17 cellular contexts compared by ENCODE assay signal in the genomic region with DNA sequence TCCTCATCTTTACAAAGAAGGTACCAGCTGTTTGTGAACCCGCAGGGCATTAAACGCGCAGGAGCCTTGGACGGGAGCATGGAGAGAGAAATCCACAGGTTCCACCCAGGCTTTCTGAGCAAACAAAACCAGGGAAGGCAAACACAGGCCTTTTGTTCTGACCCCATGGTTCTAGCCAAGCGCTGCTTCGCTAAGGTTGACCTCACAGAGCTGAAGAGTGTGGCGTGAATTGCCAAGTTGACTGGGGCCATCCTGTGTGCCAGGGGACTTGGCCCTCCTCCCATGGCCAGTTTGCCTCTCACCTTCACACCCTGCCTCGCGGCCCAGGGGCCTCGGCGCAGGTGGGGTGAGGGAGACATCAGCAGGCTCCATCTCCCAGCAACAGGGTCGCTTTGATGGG.
DNase-seq lines count a peak whose midpoint lies in the region; ATAC-seq, FAIRE-seq and TF ChIP-seq lines count a peak whose summit lies in the region.
"Had no signal": no experiment of that assay in that cellular context is flagged by ENCODE, and none has a peak within 500 bp of the region (broad histone marks: within the 10 kb centered on the region; RNA-seq: fewer than 3 reads in every experiment).

No MANE protein-coding gene starts in this region.

- WGBS in lung, 2 donors: 72 to 93% methylated on average over 12 of the region's 12 CpGs
- WGBS in smooth muscle cell (ENCODE audit: low lambda C conversion rate): 94% methylated on average over 12 of the region's 12 CpGs

- peak; percentile 37 for ATAC-seq in Right ventricle myocardium superior (ENCODE audit: poor library complexity)
- ATAC-seq in lung (ENCODE audit: insufficient read depth, low FRiP score): no peak
- no peak for ATAC-seq in HG03097 (IDR thresholded peaks at IDR 0.05; ENCODE audit: low FRiP score, unreplicated experiment)
- ATAC-seq: A549, gastrocnemius medialis had no signal

- H3K27ac ChIP-seq in astrocyte (ENCODE audit: low read depth, low read length) (no peak overlapping the region), lung (ENCODE audit: low read depth in 1 of 2, low read length in 1 of 2) (no peak overlapping the region), smooth muscle cell (ENCODE audit: low read depth) (no peak overlapping the region)
- H3K27ac ChIP-seq: A549, gastrocnemius medialis, tibial artery had no signal

- peak overlapping the region; percentile 0 for H2AFZ ChIP-seq in astrocyte (ENCODE audit: low read depth, low read length)
- H2AFZ ChIP-seq in smooth muscle cell (ENCODE audit: low read depth): no peak overlapping the region

- H3F3A ChIP-seq in smooth muscle cell (ENCODE audit: low read depth): no peaks in the 10 kb centered on the region

- H3K27me3 ChIP-seq in astrocyte (ENCODE audit: insufficient read depth, low read length) (peaks cover 9% of the 10 kb centered on the region), lung (ENCODE audit: control insufficient read depth, insufficient read depth) (no peaks in the 10 kb centered on the region), smooth muscle cell (ENCODE audit: low read depth) (no peaks in the 10 kb centered on the region)
- H3K27me3 ChIP-seq: gastrocnemius medialis, MG63, tibial artery had no signal

- H3K9me3 Mint-ChIP-seq in astrocyte (ENCODE audit: unreplicated experiment): peaks cover 5% of the 10 kb centered on the region
- H3K9me3 Mint-ChIP-seq: activated CD4-positive, alpha-beta memory T cell treated with anti-CD3 and anti-CD28 coated beads, Interleukin-2, amount 10 ng/mL, durations not matched to agents 7 days and 5 days had no signal

- H3K9me3 ChIP-seq in astrocyte (ENCODE audit: insufficient read depth, low read depth, low read length) (no peaks in the 10 kb centered on the region), lung (ENCODE audit: control insufficient read depth in 2 of 2, insufficient read depth in 1 of 2, low read length in 1 of 2) (no peaks in the 10 kb centered on the region), smooth muscle cell (replicated peaks; ENCODE audit: low read depth) (no peaks in the 10 kb centered on the region)
- H3K9me3 ChIP-seq: A549, gastrocnemius medialis, MG63, tibial artery had no signal

- no peaks in the 10 kb centered on the region for H3K4me1 ChIP-seq in astrocyte (ENCODE audit: insufficient read depth, low read length)
- peaks cover 0 to 4% of the 10 kb centered on the region in 2 donors for H3K4me1 ChIP-seq in lung (ENCODE audit: control insufficient read depth in 2 of 2, insufficient read depth in 2 of 2, low read length in 2 of 2)
- no peaks in the 10 kb centered on the region for H3K4me1 ChIP-seq in smooth muscle cell (ENCODE audit: low read depth)
- H3K4me1 ChIP-seq: A549, gastrocnemius medialis had no signal

- no peaks in the 10 kb centered on the region for H4K20me1 ChIP-seq in astrocyte (ENCODE audit: insufficient read depth, low read length)
- H4K20me1 ChIP-seq in smooth muscle cell (ENCODE audit: low read depth): no peaks in the 10 kb centered on the region

- no peak overlapping the region for H3K9ac ChIP-seq in astrocyte (ENCODE audit: low read length)
- H3K9ac ChIP-seq in smooth muscle cell (ENCODE audit: low read depth): no peak overlapping the region

- H3K27me3 Mint-ChIP-seq in astrocyte (ENCODE audit: low read depth, unreplicated experiment): peaks cover 24% of the 10 kb centered on the region
- H3K27me3 Mint-ChIP-seq: activated CD4-positive, alpha-beta memory T cell treated with anti-CD3 and anti-CD28 coated beads, Interleukin-2, amount 10 ng/mL, durations not matched to agents 7 days and 5 days had no signal

- H3K79me2 ChIP-seq in astrocyte (ENCODE audit: insufficient read depth, low read length) (no peaks in the 10 kb centered on the region), smooth muscle cell (ENCODE audit: low read depth) (no peaks in the 10 kb centered on the region)

- peaks cover 4% of the 10 kb centered on the region for H3K4me1 Mint-ChIP-seq in astrocyte (ENCODE audit: low read depth, unreplicated experiment)
- H3K4me1 Mint-ChIP-seq: activated CD4-positive, alpha-beta memory T cell treated with anti-CD3 and anti-CD28 coated beads, Interleukin-2, amount 10 ng/mL, durations not matched to agents 7 days and 5 days had no signal

- TF ChIP-seq CTCF in astrocyte (IDR thresholded peaks at IDR 0.05; ENCODE audit: insufficient read depth, low read depth, low read length) (no peak), lung (IDR thresholded peaks at IDR 0.05; ENCODE audit: control extremely low read depth, extremely low read depth) (no peak), smooth muscle cell (IDR thresholded peaks at IDR 0.05; ENCODE audit: borderline replicate concordance, insufficient read depth, poor library complexity, severe bottlenecking) (no peak)

- no peak overlapping the region for H3K27ac Mint-ChIP-seq in astrocyte (ENCODE audit: unreplicated experiment)
- H3K27ac Mint-ChIP-seq: activated CD4-positive, alpha-beta memory T cell treated with anti-CD3 and anti-CD28 coated beads, Interleukin-2, amount 10 ng/mL, durations not matched to agents 7 days and 5 days; endodermal cell had no signal

- peaks cover 2% of the 10 kb centered on the region for H3K36me3 Mint-ChIP-seq in astrocyte (ENCODE audit: low read depth, unreplicated experiment)

- no peak for FAIRE-seq in astrocyte (lab: Jason Lieb, UNC)
- FAIRE-seq: A549 had no signal

- no peak overlapping the region for H3K4me3 Mint-ChIP-seq in astrocyte (ENCODE audit: unreplicated experiment)
- H3K4me3 Mint-ChIP-seq: activated CD4-positive, alpha-beta memory T cell treated with anti-CD3 and anti-CD28 coated beads, Interleukin-2, amount 10 ng/mL, durations not matched to agents 7 days and 5 days; endodermal cell had no signal

- intact Hi-C loops in Right ventricle myocardium superior (cut with DNase I): no loop called here
- intact Hi-C loops in cardiac septum (cut with DNase I): no loop called here

- no peak overlapping the region for H3K4me2 ChIP-seq in astrocyte (ENCODE audit: low read length)
- no peak overlapping the region for H3K4me2 ChIP-seq in smooth muscle cell
- H3K4me2 ChIP-seq: A549 had no signal

- no peaks in the 10 kb centered on the region for H3K36me3 ChIP-seq in astrocyte (ENCODE audit: insufficient read depth, low read length)
- H3K36me3 ChIP-seq in lung (ENCODE audit: control insufficient read depth in 2 of 2, insufficient read depth in 2 of 2, low read length in 2 of 2): no peaks in the 10 kb centered on the region
- no peaks in the 10 kb centered on the region for H3K36me3 ChIP-seq in smooth muscle cell (ENCODE audit: low read depth)
- H3K36me3 ChIP-seq: gastrocnemius medialis, MG63, tibial artery had no signal

- DNase-seq in Right ventricle myocardium superior (no peak), cardiac septum (ENCODE audit: low spot score) (no peak), astrocyte (ENCODE audit: low read depth) (no peak), lung (ENCODE audit: low spot score) (peak; percentile 29), smooth muscle cell (lab: John Stamatoyannopoulos, UW; ENCODE audit: unreplicated experiment) (no peak), T1000 (lab: John Stamatoyannopoulos, UW) (no peak), glomerular visceral epithelial cell (ENCODE audit: extremely low spot score) (no peak)
- DNase-seq: activated CD4-positive, alpha-beta memory T cell treated with anti-CD3 and anti-CD28 coated beads, Interleukin-2, amount 10 ng/mL, durations not matched to agents 7 days and 5 days; activated naive CD4-positive, alpha-beta T cell; endodermal cell; gastrocnemius medialis; HCEC 1CT; MG63; NCI-H2227 treated with DMSO at 0.1 percent for 48 hours; tibial artery had no signal

- H3K4me3 ChIP-seq in astrocyte (ENCODE audit: insufficient read depth, low read depth, low read length) (no peak overlapping the region), lung (no peak overlapping the region), smooth muscle cell (no peak overlapping the region)
- H3K4me3 ChIP-seq: A549, gastrocnemius medialis, MG63, tibial artery had no signal
